In the genomic region with DNA sequence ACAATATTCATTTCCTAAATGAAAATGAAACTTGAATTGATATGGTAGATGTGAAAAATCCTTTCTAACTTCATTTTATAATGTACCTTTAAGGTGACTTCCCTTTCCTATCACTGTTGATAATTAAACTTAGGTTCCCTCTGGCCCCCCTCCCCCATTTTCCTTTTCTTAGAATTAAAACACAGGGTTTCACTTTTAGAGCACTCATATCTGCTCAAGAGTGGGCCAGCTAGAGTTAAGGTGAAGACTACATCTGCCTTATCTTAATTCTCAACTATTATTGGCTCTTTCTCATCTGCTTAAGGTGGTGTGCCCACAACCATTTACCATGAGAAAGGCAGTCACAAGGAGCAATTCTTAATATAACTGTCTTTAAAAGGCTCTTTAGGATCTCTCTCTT, we compare ENCODE assay signal across 23 cellular contexts. TPM values are rescaled to one million over a fixed set of nuclear protein-coding genes. Genes with fewer than 3 reads are reported as not detected.
DNase-seq lines count a peak whose midpoint lies in the region; ATAC-seq and TF ChIP-seq lines count a peak whose summit lies in the region.
"Had no signal": no experiment of that assay in that cellular context is flagged by ENCODE, and none has a peak within 500 bp of the region (broad histone marks: within the 10 kb centered on the region; RNA-seq: fewer than 3 reads in every experiment).

No MANE protein-coding gene starts in this region.

- in situ Hi-C loops in HAP-1 (cut with MboI; ENCODE audit: low sequenced_read_pairs): no loop called here

- H3K27ac Mint-ChIP-seq in stimulated activated naive CD8-positive, alpha-beta T cell treated with anti-CD3 and anti-CD28 coated beads, Interleukin-15, amount 100 ng/mL, for 72 hours: no peak overlapping the region
- H3K27ac Mint-ChIP-seq: activated naive CD8-positive, alpha-beta T cell treated with anti-CD3 and anti-CD28 coated beads for 36 hours; mesothelial cell of epicardium had no signal

- H3K27ac ChIP-seq in Peyer's patch (peak overlapping the region in 3 of 4 donors; percentile 12 to 84 (median 77)), left lung (peak overlapping the region in 1 of 2 donors; percentile 20), gastroesophageal sphincter (no peak overlapping the region)
- H3K27ac ChIP-seq: brain microvascular endothelial cell, epithelial cell of prostate, foreskin keratinocyte, right atrium auricular region, upper lobe of left lung had no signal

- DNase-seq in stimulated activated naive CD8-positive, alpha-beta T cell treated with anti-CD3 and anti-CD28 coated beads, Interleukin-15, amount 100 ng/mL, for 72 hours: no peak
- no peak for DNase-seq in stimulated activated naive CD8-positive, alpha-beta T cell treated with anti-CD3 and anti-CD28 coated beads, Interleukin-15, Interleukin-2, amounts not matched to agents 100 U/mL and 50 U/mL, for 24 hours
- DNase-seq in Peyer's patch: no peak
- DNase-seq in left lung: no peak
- no peak for DNase-seq in HAP-1 (ENCODE audit: low spot score in 2 of 2)
- DNase-seq in cerebellar nuclear complex (lab: John Stamatoyannopoulos, UW): no peak
- DNase-seq: activated CD4-positive, alpha-beta T cell treated with anti-CD3 and anti-CD28 coated beads for 1 hour; activated naive CD8-positive, alpha-beta T cell treated with anti-CD3 and anti-CD28 coated beads for 36 hours; brain microvascular endothelial cell; dermis blood vessel endothelial cell; foreskin keratinocyte; kidney glomerular epithelial cell; NCI-H1105 treated with DMSO at 0.1 percent for 48 hours; nucleus accumbens; PC-3; stimulated activated naive CD4-positive, alpha-beta T cell treated with Interleukin-2 at 50 U/mL for 16 hours; T-helper 9 cell; upper lobe of left lung had no signal

- H3K9me3 ChIP-seq in Peyer's patch: no peaks in the 10 kb centered on the region
- H3K9me3 ChIP-seq in left lung: no peaks in the 10 kb centered on the region
- no peaks in the 10 kb centered on the region for H3K9me3 ChIP-seq in gastroesophageal sphincter
- no peaks in the 10 kb centered on the region for H3K9me3 ChIP-seq in HAP-1
- H3K9me3 ChIP-seq: right atrium auricular region, upper lobe of left lung had no signal

- H3K9me3 Mint-ChIP-seq in stimulated activated naive CD8-positive, alpha-beta T cell treated with anti-CD3 and anti-CD28 coated beads, Interleukin-15, amount 100 ng/mL, for 72 hours: no peaks in the 10 kb centered on the region
- H3K9me3 Mint-ChIP-seq: activated naive CD8-positive, alpha-beta T cell treated with anti-CD3 and anti-CD28 coated beads for 36 hours; mesothelial cell of epicardium had no signal

- peaks cover 24% of the 10 kb centered on the region for H3K4me1 Mint-ChIP-seq in stimulated activated naive CD8-positive, alpha-beta T cell treated with anti-CD3 and anti-CD28 coated beads, Interleukin-15, amount 100 ng/mL, for 72 hours

- ATAC-seq in stimulated activated naive CD8-positive, alpha-beta T cell treated with anti-CD3 and anti-CD28 coated beads, Interleukin-15, amount 100 ng/mL, for 72 hours: peak; percentile 40
- no peak for ATAC-seq in stimulated activated naive CD8-positive, alpha-beta T cell treated with anti-CD3 and anti-CD28 coated beads, Interleukin-15, Interleukin-2, amounts not matched to agents 100 U/mL and 50 U/mL, for 24 hours
- ATAC-seq in left lung (peak; percentile 33), gastroesophageal sphincter (no peak)
- ATAC-seq: foreskin keratinocyte, HCT116, PC-3 had no signal

- H3K27me3 ChIP-seq in Peyer's patch (no peaks in the 10 kb centered on the region), left lung (no peaks in the 10 kb centered on the region), gastroesophageal sphincter (no peaks in the 10 kb centered on the region), HAP-1 (ENCODE audit: low read depth) (no peaks in the 10 kb centered on the region)
- H3K27me3 ChIP-seq: brain microvascular endothelial cell, foreskin keratinocyte, right atrium auricular region, upper lobe of left lung had no signal

- H3K36me3 ChIP-seq in Peyer's patch: no peaks in the 10 kb centered on the region
- H3K36me3 ChIP-seq in left lung: no peaks in the 10 kb centered on the region
- H3K36me3 ChIP-seq in gastroesophageal sphincter: no peaks in the 10 kb centered on the region
- H3K36me3 ChIP-seq in HAP-1 (replicated peaks): no peaks in the 10 kb centered on the region
- H3K36me3 ChIP-seq: brain microvascular endothelial cell, right atrium auricular region, upper lobe of left lung had no signal

- H3K27me3 Mint-ChIP-seq in stimulated activated naive CD8-positive, alpha-beta T cell treated with anti-CD3 and anti-CD28 coated beads, Interleukin-15, amount 100 ng/mL, for 72 hours: no peaks in the 10 kb centered on the region
- H3K27me3 Mint-ChIP-seq: activated naive CD8-positive, alpha-beta T cell treated with anti-CD3 and anti-CD28 coated beads for 36 hours had no signal

- peak overlapping the region in 1 of 2 donors; percentile 55 for H3K4me3 Mint-ChIP-seq in stimulated activated naive CD8-positive, alpha-beta T cell treated with anti-CD3 and anti-CD28 coated beads, Interleukin-15, amount 100 ng/mL, for 72 hours
- H3K4me3 Mint-ChIP-seq: activated naive CD8-positive, alpha-beta T cell treated with anti-CD3 and anti-CD28 coated beads for 36 hours; mesothelial cell of epicardium had no signal

- TF ChIP-seq CTCF in Peyer's patch (IDR thresholded peaks at IDR 0.05): no peak
- TF ChIP-seq CTCF in left lung (IDR thresholded peaks at IDR 0.05): no peak
- TF ChIP-seq CTCF in gastroesophageal sphincter (IDR thresholded peaks at IDR 0.05): no peak

- intact Hi-C loops in left lung (cut with DNase I): no loop called here

- TF ChIP-seq EP300 in gastroesophageal sphincter (IDR thresholded peaks at IDR 0.05): no peak

- TF ChIP-seq POLR2A in Peyer's patch (IDR thresholded peaks at IDR 0.05) (no peak), gastroesophageal sphincter (IDR thresholded peaks at IDR 0.05) (no peak)

- H3K4me3 ChIP-seq in Peyer's patch (peak overlapping the region in 2 of 4 donors; percentile 2 to 14), left lung (no peak overlapping the region), gastroesophageal sphincter (no peak overlapping the region), HAP-1 (no peak overlapping the region)
- H3K4me3 ChIP-seq: right atrium auricular region, upper lobe of left lung had no signal

- H3K4me1 ChIP-seq in Peyer's patch (peaks cover 0 to 15% (median 0%) of the 10 kb centered on the region in 4 donors), left lung (peaks cover 0 to 30% of the 10 kb centered on the region in 2 donors), gastroesophageal sphincter (no peaks in the 10 kb centered on the region), HAP-1 (peaks cover 12% of the 10 kb centered on the region)
- H3K4me1 ChIP-seq: foreskin keratinocyte had no signal

RNA-seq across cellular contexts. Expression of a gene that starts 49.7 kb away (rescaled TPM):
- 10 to 100 TPM in 3 of 4 donors, 1 to 10 TPM in 1; 9.2 to 24.2 (median 14.8) TPM for total RNA-seq in Peyer's patch
- 10 to 100 TPM; 10.1 to 12.0 TPM for total RNA-seq in left lung
- 10 to 100 TPM in 2 of 4 donors, 1 to 10 TPM in 2; 8.1 to 15.9 (median 9.9) TPM for total RNA-seq in gastroesophageal sphincter

RNA-seq across cellular contexts. Expression of a gene that starts 50.2 kb away (rescaled TPM):
- total RNA-seq in Peyer's patch (10 to 100 TPM in 3 of 4 donors, 1 to 10 TPM in 1; 9.1 to 67.8 (median 50.4) TPM), left lung (10 to 100 TPM; 23.0 to 62.4 TPM), gastroesophageal sphincter (10 to 100 TPM; 47.9 to 70.5 (median 61.3) TPM)

Comparison
In these comparisons a context has a peak if more than half of its experiments do, and no peak if none do; other contexts are left out.
1. ATAC-seq: peak in stimulated activated naive CD8-positive, alpha-beta T cell treated with anti-CD3 and anti-CD28 coated beads, Interleukin-15, amount 100 ng/mL, for 72 hours (single experiment) and left lung (single experiment); none in stimulated activated naive CD8-positive, alpha-beta T cell treated with anti-CD3 and anti-CD28 coated beads, Interleukin-15, Interleukin-2, amounts not matched to agents 100 U/mL and 50 U/mL, for 24 hours (single experiment) and gastroesophageal sphincter (single experiment).
2. H3K27ac ChIP-seq: peak in Peyer's patch (3 of 4); none in gastroesophageal sphincter (0 of 4).